Comparison of ENCODE assay signal across 24 cellular contexts in genomic region chr3:74075213-74075612, GRCh38.
DNase-seq lines count a peak whose midpoint lies in the region; ATAC-seq and TF ChIP-seq lines count a peak whose summit lies in the region.
"Had no signal": no experiment of that assay in that cellular context is flagged by ENCODE, and none has a peak within 500 bp of the region (broad histone marks: within the 10 kb centered on the region; RNA-seq: fewer than 3 reads in every experiment).

No MANE protein-coding gene starts in this region.

- WGBS in mesenchymal stem cell, result 93% methylated on average over 2 of the region's 2 CpGs

- H4K91ac ChIP-seq in mesenchymal stem cell (ENCODE audit: low read length), result no peak overlapping the region

- H2AK5ac ChIP-seq in mesenchymal stem cell (ENCODE audit: low read length, severe bottlenecking), result no peak overlapping the region

- H3K27ac Mint-ChIP-seq in activated T-cell treated with anti-CD3 and anti-CD28 coated beads, Interleukin-2, amount 50 U/mL, for 72 hours, result no peak overlapping the region
- H3K27ac Mint-ChIP-seq: CD14-positive monocyte; CD4-positive, alpha-beta memory T cell; CD4-positive, CD25-positive, alpha-beta regulatory T cell; CD8-positive, alpha-beta memory T cell had no signal

- H3K18ac ChIP-seq in mesenchymal stem cell (ENCODE audit: low read depth in 1 of 2, low read length in 2 of 2), result no peak overlapping the region

- H2BK120ac ChIP-seq in mesenchymal stem cell (ENCODE audit: low read depth, low read length), result no peak overlapping the region

- H3K9me3 ChIP-seq in mesenchymal stem cell (ENCODE audit: control insufficient read depth, low read length), result no peaks in the 10 kb centered on the region
- no peaks in the 10 kb centered on the region for H3K9me3 ChIP-seq in MM.1S (replicated peaks; ENCODE audit: insufficient read depth, low read length)
- H3K9me3 ChIP-seq: BE2C, BLaER1 had no signal

- H4K8ac ChIP-seq in mesenchymal stem cell (ENCODE audit: low read length), result no peak overlapping the region

- no peaks in the 10 kb centered on the region for H3F3A ChIP-seq in MM.1S (ENCODE audit: insufficient read depth, low read length)

- peaks cover 0 to 2% of the 10 kb centered on the region in 2 donors for H3K9me3 Mint-ChIP-seq in activated T-cell treated with anti-CD3 and anti-CD28 coated beads, Interleukin-2, amount 50 U/mL, for 72 hours

- H3K4me1 ChIP-seq in mesenchymal stem cell (ENCODE audit: control insufficient read depth, insufficient read depth, low read depth, low read length) (no peaks in the 10 kb centered on the region), MM.1S (ENCODE audit: low read length) (no peaks in the 10 kb centered on the region)
- H3K4me1 ChIP-seq: BE2C, BLaER1 had no signal

- no peak overlapping the region for H3K23ac ChIP-seq in mesenchymal stem cell (ENCODE audit: low read length in 2 of 2)

- H3K27me3 ChIP-seq in mesenchymal stem cell (ENCODE audit: control insufficient read depth in 1 of 2, insufficient read depth in 1 of 2, low read length in 2 of 2) (no peaks in the 10 kb centered on the region), MM.1S (replicated peaks; ENCODE audit: insufficient read depth, low read length) (no peaks in the 10 kb centered on the region)
- H3K27me3 ChIP-seq: BLaER1 had no signal

- H3K9me2 ChIP-seq in MM.1S (replicated peaks; ENCODE audit: insufficient read depth, low read length), result no peaks in the 10 kb centered on the region

- ATAC-seq in activated T-cell treated with anti-CD3 and anti-CD28 coated beads, Interleukin-2, amount 50 U/mL, for 72 hours (replicated peaks in 1 of 2), result no peak
- ATAC-seq: GM12878 had no signal

- H3K36me3 Mint-ChIP-seq in activated T-cell treated with anti-CD3 and anti-CD28 coated beads, Interleukin-2, amount 50 U/mL, for 72 hours (ENCODE audit: insufficient read depth in 2 of 2), result no peaks in the 10 kb centered on the region
- H3K36me3 Mint-ChIP-seq: CD14-positive monocyte; CD4-positive, alpha-beta memory T cell; CD4-positive, CD25-positive, alpha-beta regulatory T cell; CD8-positive, alpha-beta memory T cell had no signal

- no peaks in the 10 kb centered on the region for H4K20me1 ChIP-seq in MM.1S (ENCODE audit: insufficient read depth, low read length)
- H4K20me1 ChIP-seq: BLaER1 had no signal

- H3K27me3 Mint-ChIP-seq in activated T-cell treated with anti-CD3 and anti-CD28 coated beads, Interleukin-2, amount 50 U/mL, for 72 hours (ENCODE audit: low read depth), result no peaks in the 10 kb centered on the region
- H3K27me3 Mint-ChIP-seq: CD4-positive, alpha-beta memory T cell; CD4-positive, CD25-positive, alpha-beta regulatory T cell had no signal

- H2BK15ac ChIP-seq in mesenchymal stem cell (ENCODE audit: low read depth, poor library complexity, severe bottlenecking), result no peak overlapping the region

- no peak overlapping the region for H3K4ac ChIP-seq in mesenchymal stem cell (ENCODE audit: low read depth in 1 of 2, low read length in 2 of 2)

- no peak overlapping the region for H2BK5ac ChIP-seq in mesenchymal stem cell (ENCODE audit: low read depth, low read length, poor library complexity, severe bottlenecking)

- H3K36me3 ChIP-seq in mesenchymal stem cell (ENCODE audit: control insufficient read depth in 1 of 2, insufficient read depth in 2 of 2, low read depth in 1 of 2, low read length in 2 of 2) (no peaks in the 10 kb centered on the region), MM.1S (replicated peaks; ENCODE audit: insufficient read depth, low read length) (no peaks in the 10 kb centered on the region)
- H3K36me3 ChIP-seq: BE2C, BLaER1 had no signal

- DNase-seq in choroid plexus epithelial cell (ENCODE audit: low read depth) (peak; percentile 12), fibroblast of villous mesenchyme (ENCODE audit: low read depth) (peak; percentile 31), mesenchymal stem cell (peak; percentile 76), MM.1S (no peak), DMS 273 (lab: John Stamatoyannopoulos, UW; ENCODE audit: unreplicated experiment) (no peak)
- no peak for DNase-seq in activated T-cell treated with anti-CD3 and anti-CD28 coated beads, Interleukin-2, amount 50 U/mL, for 72 hours
- DNase-seq: 8988T; ACHN; BE2C; C1 segment of cervical spinal cord; CD4-positive, alpha-beta memory T cell; CD4-positive, CD25-positive, alpha-beta regulatory T cell; CD8-positive, alpha-beta memory T cell; COR-L47; DMS 273 treated with DMSO at 0.1 percent for 48 hours; DMS153; DMS53; DMS79; DND-41; EL; GDM1 had no signal

- H2AFZ ChIP-seq in mesenchymal stem cell (ENCODE audit: low read depth, low read length), result no peak overlapping the region
- H2AFZ ChIP-seq in MM.1S (ENCODE audit: low read length), result no peak overlapping the region

- no peak overlapping the region for H3K9ac ChIP-seq in mesenchymal stem cell (ENCODE audit: low read length)
- no peak overlapping the region for H3K9ac ChIP-seq in MM.1S (ENCODE audit: low read length)
- H3K9ac ChIP-seq: BLaER1 had no signal

- H3K27ac ChIP-seq in mesenchymal stem cell (ENCODE audit: low read length, poor library complexity, severe bottlenecking) (no peak overlapping the region), MM.1S (ENCODE audit: low read length) (no peak overlapping the region)
- H3K27ac ChIP-seq: BLaER1 had no signal

- TF ChIP-seq CTCF in choroid plexus epithelial cell (conservative IDR thresholded peaks at IDR 0.05; ENCODE audit: low read depth, low read length), result no peak
- no peak for TF ChIP-seq CTCF in fibroblast of villous mesenchyme (IDR thresholded peaks at IDR 0.05; ENCODE audit: insufficient read depth, low read depth, low read length)
- TF ChIP-seq CTCF in MM.1S (IDR thresholded peaks at IDR 0.05; ENCODE audit: low read length), result no peak

- H3K79me1 ChIP-seq in mesenchymal stem cell (replicated peaks; ENCODE audit: low read length, poor library complexity, severe bottlenecking), result no peaks in the 10 kb centered on the region

- H3K14ac ChIP-seq in mesenchymal stem cell (ENCODE audit: low read length in 2 of 2), result no peak overlapping the region

- no peaks in the 10 kb centered on the region for H3K4me1 Mint-ChIP-seq in activated T-cell treated with anti-CD3 and anti-CD28 coated beads, Interleukin-2, amount 50 U/mL, for 72 hours (ENCODE audit: low read depth)
- H3K4me1 Mint-ChIP-seq: CD14-positive monocyte; CD4-positive, alpha-beta memory T cell; CD4-positive, CD25-positive, alpha-beta regulatory T cell; CD8-positive, alpha-beta memory T cell had no signal

- no peaks in the 10 kb centered on the region for H3K79me2 ChIP-seq in MM.1S (ENCODE audit: low read length)

- no peak overlapping the region for H3K4me3 ChIP-seq in choroid plexus epithelial cell (ENCODE audit: low read depth, low read length)
- no peak overlapping the region for H3K4me3 ChIP-seq in fibroblast of villous mesenchyme (ENCODE audit: low read depth, low read length)
- H3K4me3 ChIP-seq in mesenchymal stem cell (ENCODE audit: insufficient read depth in 1 of 2, low read depth in 1 of 2, low read length in 2 of 2), result no peak overlapping the region
- H3K4me3 ChIP-seq in MM.1S (ENCODE audit: low read length), result no peak overlapping the region
- H3K4me3 ChIP-seq: BLaER1, GM12878 had no signal

- H3K4me3 Mint-ChIP-seq in activated T-cell treated with anti-CD3 and anti-CD28 coated beads, Interleukin-2, amount 50 U/mL, for 72 hours, result no peak overlapping the region
- H3K4me3 Mint-ChIP-seq: CD14-positive monocyte; CD4-positive, alpha-beta memory T cell; CD4-positive, CD25-positive, alpha-beta regulatory T cell; CD8-positive, alpha-beta memory T cell had no signal

- H3K4me2 ChIP-seq in mesenchymal stem cell (ENCODE audit: low read length, poor library complexity, severe bottlenecking) (no peak overlapping the region), MM.1S (ENCODE audit: low read depth, low read length) (no peak overlapping the region)
- H3K4me2 ChIP-seq: BLaER1 had no signal

- H2BK12ac ChIP-seq in mesenchymal stem cell (ENCODE audit: low read length in 2 of 2), result no peak overlapping the region

Comparison
In these comparisons a context has a peak if more than half of its experiments do, and no peak if none do; other contexts are left out.
1. DNase-seq: peak in choroid plexus epithelial cell (single experiment), fibroblast of villous mesenchyme (single experiment) and mesenchymal stem cell (single experiment); none in MM.1S (single experiment), activated T-cell treated with anti-CD3 and anti-CD28 coated beads, Interleukin-2, amount 50 U/mL, for 72 hours (0 of 2) and DMS 273 (single experiment).